1 cellular context compared by ENCODE assay signal in the genomic region with DNA sequence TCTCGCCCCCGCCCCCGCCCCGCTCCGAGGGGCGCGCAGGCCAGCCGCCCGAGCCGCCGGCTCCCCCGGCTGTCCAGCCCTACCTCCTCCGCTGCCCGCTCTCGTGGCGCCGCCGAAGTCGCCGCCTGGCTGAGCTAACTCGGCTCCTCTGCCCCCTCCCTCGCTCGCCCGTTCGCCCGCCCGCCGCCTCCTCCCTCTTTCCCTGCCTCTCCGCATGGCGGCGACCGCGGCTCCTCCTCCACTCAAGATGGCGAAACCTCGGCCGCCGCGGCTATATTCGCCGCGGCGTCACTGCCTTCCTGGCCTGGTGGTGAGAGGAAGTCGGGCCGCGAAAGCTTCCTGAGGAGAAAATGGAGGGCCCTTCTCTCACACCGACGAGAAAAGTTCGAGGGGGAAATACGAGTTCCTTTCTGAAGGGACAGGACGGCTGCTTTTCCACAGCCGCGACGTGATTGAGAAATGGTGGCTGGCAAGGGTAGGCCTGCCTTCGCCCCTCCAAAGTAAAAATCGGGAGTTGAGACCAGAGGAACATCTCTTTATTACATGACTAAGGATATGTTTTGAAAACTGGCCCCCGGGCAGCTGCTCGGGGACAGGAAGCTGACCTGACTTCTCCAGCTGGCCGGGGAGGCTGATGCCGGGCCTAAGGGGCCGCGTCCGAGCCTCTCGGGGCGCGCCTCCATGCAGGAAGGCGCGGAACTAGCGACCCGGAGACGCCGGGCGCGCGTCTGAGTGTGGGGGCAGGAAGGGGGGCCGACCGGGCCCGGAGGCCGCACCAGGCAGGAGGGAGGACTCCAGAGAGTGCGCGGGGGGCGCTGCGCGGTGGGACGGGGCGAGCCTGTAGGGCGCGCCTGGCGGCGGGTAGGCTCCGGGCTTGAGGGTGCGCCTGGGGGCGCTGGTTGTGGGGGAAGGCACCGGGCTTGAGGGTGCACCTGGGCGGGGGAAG.
A peak's percentile ranks its signal among the peaks of the same experiment; 100 is the strongest.
TF ChIP-seq lines count a peak whose summit lies in the region.

DDX6 (minus strand) TSS at position 150 of the 946 bp plus-strand sequence. CDS start 4,913 bp downstream, outside the sequence.

TF ChIP-seq in K562, 482 proteins besides CTCF, POLR2A, EP300 and RAD21 (continued from another document and continues in another):
- TF ChIP-seq, protein P1, sequence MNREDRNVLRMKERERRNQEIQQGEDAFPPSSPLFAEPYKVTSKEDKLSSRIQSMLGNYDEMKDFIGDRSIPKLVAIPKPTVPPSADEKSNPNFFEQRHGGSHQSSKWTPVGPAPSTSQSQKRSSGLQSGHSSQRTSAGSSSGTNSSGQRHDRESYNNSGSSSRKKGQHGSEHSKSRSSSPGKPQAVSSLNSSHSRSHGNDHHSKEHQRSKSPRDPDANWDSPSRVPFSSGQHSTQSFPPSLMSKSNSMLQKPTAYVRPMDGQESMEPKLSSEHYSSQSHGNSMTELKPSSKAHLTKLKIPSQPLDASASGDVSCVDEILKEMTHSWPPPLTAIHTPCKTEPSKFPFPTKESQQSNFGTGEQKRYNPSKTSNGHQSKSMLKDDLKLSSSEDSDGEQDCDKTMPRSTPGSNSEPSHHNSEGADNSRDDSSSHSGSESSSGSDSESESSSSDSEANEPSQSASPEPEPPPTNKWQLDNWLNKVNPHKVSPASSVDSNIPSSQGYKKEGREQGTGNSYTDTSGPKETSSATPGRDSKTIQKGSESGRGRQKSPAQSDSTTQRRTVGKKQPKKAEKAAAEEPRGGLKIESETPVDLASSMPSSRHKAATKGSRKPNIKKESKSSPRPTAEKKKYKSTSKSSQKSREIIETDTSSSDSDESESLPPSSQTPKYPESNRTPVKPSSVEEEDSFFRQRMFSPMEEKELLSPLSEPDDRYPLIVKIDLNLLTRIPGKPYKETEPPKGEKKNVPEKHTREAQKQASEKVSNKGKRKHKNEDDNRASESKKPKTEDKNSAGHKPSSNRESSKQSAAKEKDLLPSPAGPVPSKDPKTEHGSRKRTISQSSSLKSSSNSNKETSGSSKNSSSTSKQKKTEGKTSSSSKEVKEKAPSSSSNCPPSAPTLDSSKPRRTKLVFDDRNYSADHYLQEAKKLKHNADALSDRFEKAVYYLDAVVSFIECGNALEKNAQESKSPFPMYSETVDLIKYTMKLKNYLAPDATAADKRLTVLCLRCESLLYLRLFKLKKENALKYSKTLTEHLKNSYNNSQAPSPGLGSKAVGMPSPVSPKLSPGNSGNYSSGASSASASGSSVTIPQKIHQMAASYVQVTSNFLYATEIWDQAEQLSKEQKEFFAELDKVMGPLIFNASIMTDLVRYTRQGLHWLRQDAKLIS (CRISPR knock-in tag; IDR thresholded peaks at IDR 0.05): 0 out of 2 replicates have a peak, but pooled peaks have one; percentile 44
- peak; percentile 32; the same call in 1 of the 2 replicates for TF ChIP-seq ETV5 (CRISPR knock-in tag; IDR thresholded peaks at IDR 0.05; ENCODE audit: low read depth)
- TF ChIP-seq NFXL1 (CRISPR knock-in tag; IDR thresholded peaks at IDR 0.05): no peak
- 0 out of 2 replicates have a peak, but pooled peaks have one; percentile 54 for TF ChIP-seq CBX1 (IDR thresholded peaks at IDR 0.05; ENCODE audit: low read depth)
- no peak for TF ChIP-seq SIRT6 (IDR thresholded peaks at IDR 0.05; ENCODE audit: low read depth, low read length)
- TF ChIP-seq HLTF (IDR thresholded peaks at IDR 0.05): no peak
- no peak for TF ChIP-seq TEAD2 (tag; IDR thresholded peaks at IDR 0.05)
- no peak for TF ChIP-seq ZNF23 (CRISPR knock-in tag; IDR thresholded peaks at IDR 0.05)
- TF ChIP-seq ZZZ3 (IDR thresholded peaks at IDR 0.05): no peak
- no peak for TF ChIP-seq ZNF444 (CRISPR knock-in tag; IDR thresholded peaks at IDR 0.05)
- 0 out of 2 replicates have a peak, but pooled peaks have one; percentile 7 for TF ChIP-seq BCOR (IDR thresholded peaks at IDR 0.05)
- no peak for TF ChIP-seq ZNF274 (IDR thresholded peaks at IDR 0.05; ENCODE audit: borderline replicate concordance, low read depth, low read length)
- no peak for TF ChIP-seq ZNF507 (tag; conservative IDR thresholded peaks at IDR 0.05)
- TF ChIP-seq SREBF2 (CRISPR knock-in tag; IDR thresholded peaks at IDR 0.05): no peak
- no peak for TF ChIP-seq PTTG1 (tag; IDR thresholded peaks at IDR 0.05; ENCODE audit: low read depth)
- no peak for TF ChIP-seq ZBTB5 (IDR thresholded peaks at IDR 0.05)
- no peak for TF ChIP-seq ZNF785 (CRISPR knock-in tag; IDR thresholded peaks at IDR 0.05)
- TF ChIP-seq, protein P2, sequence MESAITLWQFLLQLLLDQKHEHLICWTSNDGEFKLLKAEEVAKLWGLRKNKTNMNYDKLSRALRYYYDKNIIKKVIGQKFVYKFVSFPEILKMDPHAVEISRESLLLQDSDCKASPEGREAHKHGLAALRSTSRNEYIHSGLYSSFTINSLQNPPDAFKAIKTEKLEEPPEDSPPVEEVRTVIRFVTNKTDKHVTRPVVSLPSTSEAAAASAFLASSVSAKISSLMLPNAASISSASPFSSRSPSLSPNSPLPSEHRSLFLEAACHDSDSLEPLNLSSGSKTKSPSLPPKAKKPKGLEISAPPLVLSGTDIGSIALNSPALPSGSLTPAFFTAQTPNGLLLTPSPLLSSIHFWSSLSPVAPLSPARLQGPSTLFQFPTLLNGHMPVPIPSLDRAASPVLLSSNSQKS (CRISPR knock-in tag; IDR thresholded peaks at IDR 0.05): no peak
- TF ChIP-seq, protein P3, sequence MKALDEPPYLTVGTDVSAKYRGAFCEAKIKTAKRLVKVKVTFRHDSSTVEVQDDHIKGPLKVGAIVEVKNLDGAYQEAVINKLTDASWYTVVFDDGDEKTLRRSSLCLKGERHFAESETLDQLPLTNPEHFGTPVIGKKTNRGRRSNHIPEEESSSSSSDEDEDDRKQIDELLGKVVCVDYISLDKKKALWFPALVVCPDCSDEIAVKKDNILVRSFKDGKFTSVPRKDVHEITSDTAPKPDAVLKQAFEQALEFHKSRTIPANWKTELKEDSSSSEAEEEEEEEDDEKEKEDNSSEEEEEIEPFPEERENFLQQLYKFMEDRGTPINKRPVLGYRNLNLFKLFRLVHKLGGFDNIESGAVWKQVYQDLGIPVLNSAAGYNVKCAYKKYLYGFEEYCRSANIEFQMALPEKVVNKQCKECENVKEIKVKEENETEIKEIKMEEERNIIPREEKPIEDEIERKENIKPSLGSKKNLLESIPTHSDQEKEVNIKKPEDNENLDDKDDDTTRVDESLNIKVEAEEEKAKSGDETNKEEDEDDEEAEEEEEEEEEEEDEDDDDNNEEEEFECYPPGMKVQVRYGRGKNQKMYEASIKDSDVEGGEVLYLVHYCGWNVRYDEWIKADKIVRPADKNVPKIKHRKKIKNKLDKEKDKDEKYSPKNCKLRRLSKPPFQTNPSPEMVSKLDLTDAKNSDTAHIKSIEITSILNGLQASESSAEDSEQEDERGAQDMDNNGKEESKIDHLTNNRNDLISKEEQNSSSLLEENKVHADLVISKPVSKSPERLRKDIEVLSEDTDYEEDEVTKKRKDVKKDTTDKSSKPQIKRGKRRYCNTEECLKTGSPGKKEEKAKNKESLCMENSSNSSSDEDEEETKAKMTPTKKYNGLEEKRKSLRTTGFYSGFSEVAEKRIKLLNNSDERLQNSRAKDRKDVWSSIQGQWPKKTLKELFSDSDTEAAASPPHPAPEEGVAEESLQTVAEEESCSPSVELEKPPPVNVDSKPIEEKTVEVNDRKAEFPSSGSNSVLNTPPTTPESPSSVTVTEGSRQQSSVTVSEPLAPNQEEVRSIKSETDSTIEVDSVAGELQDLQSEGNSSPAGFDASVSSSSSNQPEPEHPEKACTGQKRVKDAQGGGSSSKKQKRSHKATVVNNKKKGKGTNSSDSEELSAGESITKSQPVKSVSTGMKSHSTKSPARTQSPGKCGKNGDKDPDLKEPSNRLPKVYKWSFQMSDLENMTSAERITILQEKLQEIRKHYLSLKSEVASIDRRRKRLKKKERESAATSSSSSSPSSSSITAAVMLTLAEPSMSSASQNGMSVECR (CRISPR knock-in tag; IDR thresholded peaks at IDR 0.05): 0 out of 2 replicates have a peak, but pooled peaks have one; percentile 17
- TF ChIP-seq ERF (CRISPR knock-in tag; IDR thresholded peaks at IDR 0.05): peak; percentile 69; the same call in 1 of the 2 replicates
- no peak for TF ChIP-seq ZNF655 (CRISPR knock-in tag; IDR thresholded peaks at IDR 0.05)
- no peak for TF ChIP-seq ZNF717 (CRISPR knock-in tag; IDR thresholded peaks at IDR 0.05)
- TF ChIP-seq, protein P4, sequence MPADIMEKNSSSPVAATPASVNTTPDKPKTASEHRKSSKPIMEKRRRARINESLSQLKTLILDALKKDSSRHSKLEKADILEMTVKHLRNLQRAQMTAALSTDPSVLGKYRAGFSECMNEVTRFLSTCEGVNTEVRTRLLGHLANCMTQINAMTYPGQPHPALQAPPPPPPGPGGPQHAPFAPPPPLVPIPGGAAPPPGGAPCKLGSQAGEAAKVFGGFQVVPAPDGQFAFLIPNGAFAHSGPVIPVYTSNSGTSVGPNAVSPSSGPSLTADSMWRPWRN (IDR thresholded peaks at IDR 0.05; ENCODE audit: low read depth): 0 out of 2 replicates have a peak, but pooled peaks have one; percentile 48
- TF ChIP-seq RUNX1 (IDR thresholded peaks at IDR 0.05; ENCODE audit: low read depth): no peak
- 0 out of 2 replicates have a peak, but pooled peaks have one; percentile 33 for TF ChIP-seq NR1H2 (CRISPR knock-in tag; IDR thresholded peaks at IDR 0.05)
- TF ChIP-seq ILF3 (IDR thresholded peaks at IDR 0.05; ENCODE audit: borderline replicate concordance): no peak
- no peak for TF ChIP-seq MLX (CRISPR knock-in tag; conservative IDR thresholded peaks at IDR 0.05)
- TF ChIP-seq, protein P5, sequence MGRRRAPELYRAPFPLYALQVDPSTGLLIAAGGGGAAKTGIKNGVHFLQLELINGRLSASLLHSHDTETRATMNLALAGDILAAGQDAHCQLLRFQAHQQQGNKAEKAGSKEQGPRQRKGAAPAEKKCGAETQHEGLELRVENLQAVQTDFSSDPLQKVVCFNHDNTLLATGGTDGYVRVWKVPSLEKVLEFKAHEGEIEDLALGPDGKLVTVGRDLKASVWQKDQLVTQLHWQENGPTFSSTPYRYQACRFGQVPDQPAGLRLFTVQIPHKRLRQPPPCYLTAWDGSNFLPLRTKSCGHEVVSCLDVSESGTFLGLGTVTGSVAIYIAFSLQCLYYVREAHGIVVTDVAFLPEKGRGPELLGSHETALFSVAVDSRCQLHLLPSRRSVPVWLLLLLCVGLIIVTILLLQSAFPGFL (CRISPR knock-in tag; IDR thresholded peaks at IDR 0.05): no peak
- no peak for TF ChIP-seq HNRNPLL (IDR thresholded peaks at IDR 0.05; ENCODE audit: low read depth, low read length, poor library complexity, severe bottlenecking)
- TF ChIP-seq HDGF (IDR thresholded peaks at IDR 0.05): no peak
- peak; percentile 84 for TF ChIP-seq PCBP1 (IDR thresholded peaks at IDR 0.05; ENCODE audit: low read depth, low read length, poor library complexity, severe bottlenecking)
- no peak; the same call in 1 of the 2 replicates for TF ChIP-seq ZNF431 (CRISPR knock-in tag; IDR thresholded peaks at IDR 0.05)
- peak; percentile 61; the same call in 1 of the 2 replicates for TF ChIP-seq ZBTB17 (CRISPR knock-in tag; IDR thresholded peaks at IDR 0.05)
- no peak for TF ChIP-seq SFPQ (IDR thresholded peaks at IDR 0.05; ENCODE audit: low read depth, low read length)
